Comparison of ENCODE assay signal across 1 cellular context in genomic region chr15:61644550-61644949, GRCh38.
TF ChIP-seq lines count a peak whose summit lies in the region.

No MANE protein-coding gene starts in this region.

TF ChIP-seq in GM23338, 12 proteins besides CTCF, POLR2A, EP300 and RAD21 (continued from another document):
- 0 out of 2 replicates have a peak, but pooled peaks have one; percentile 35 for TF ChIP-seq ZNF462 (CRISPR knock-in tag; IDR thresholded peaks at IDR 0.05)
- TF ChIP-seq EZH2phosphoT487 (IDR thresholded peaks at IDR 0.05; ENCODE audit: unreplicated experiment): no peak
- no peak for TF ChIP-seq ETS1 (IDR thresholded peaks at IDR 0.05)
- no peak for TF ChIP-seq ZNF114 (CRISPR knock-in tag; IDR thresholded peaks at IDR 0.05)
